In genomic region chr4:102557636-102558035, GRCh38 we compare ENCODE assay signal across 22 cellular contexts. TPM values are rescaled to one million over a fixed set of nuclear protein-coding genes. Genes with fewer than 3 reads are reported as not detected.
DNase-seq lines count a peak whose midpoint lies in the region; ATAC-seq, FAIRE-seq and TF ChIP-seq lines count a peak whose summit lies in the region.
"Had no signal": no experiment of that assay in that cellular context is flagged by ENCODE, and none has a peak within 500 bp of the region (broad histone marks: within the 10 kb centered on the region; RNA-seq: fewer than 3 reads in every experiment).

No MANE protein-coding gene starts in this region.

- H3K36me3 ChIP-seq in uterus = no peaks in the 10 kb centered on the region
- H3K36me3 ChIP-seq: HAP-1 had no signal

- no peak for DNase-seq in CD4-positive, alpha-beta T cell
- DNase-seq in GM18507 (ENCODE audit: extremely low spot score, insufficient read length, low read depth) (no peak), fibroblast of peridontal ligament (ENCODE audit: extremely low read depth) (peak; percentile 24), uterus (no peak)
- DNase-seq: CD4-positive, CD25-positive, alpha-beta regulatory T cell; CD8-positive, alpha-beta memory T cell; DMS 273 treated with DMSO at 0.1 percent for 48 hours; DMS79; EL; GDM1; GOT3; HFFc6 had no signal

- no peak overlapping the region for H3K4me3 ChIP-seq in uterus
- H3K4me3 ChIP-seq: BLaER1, GM12878, HAP-1 had no signal

- TF ChIP-seq CTCF in CD4-positive, alpha-beta T cell (IDR thresholded peaks at IDR 0.05) = no peak
- TF ChIP-seq CTCF in uterus (IDR thresholded peaks at IDR 0.05) = no peak

- no peaks in the 10 kb centered on the region for H3K9me3 Mint-ChIP-seq in CD4-positive, alpha-beta T cell
- H3K9me3 Mint-ChIP-seq: CD8-positive, alpha-beta memory T cell; HFFc6 had no signal

- intact Hi-C loops in CD4-positive, alpha-beta T cell (cut with DNase I, micrococcal nuclease) = no loop called here
- intact Hi-C loops in uterus (cut with DNase I; ENCODE audit: low total_unique reads) = no loop called here

- H3K4me3 Mint-ChIP-seq in CD4-positive, alpha-beta T cell = no peak overlapping the region
- H3K4me3 Mint-ChIP-seq: B cell; CD8-positive, alpha-beta memory T cell; HFFc6 had no signal

- peak; percentile 60 for FAIRE-seq in GM18507 (lab: Jason Lieb, UNC)
- FAIRE-seq: A204.1, D721Med, GM12878, H54 had no signal

- peaks cover 26% of the 10 kb centered on the region for H3K36me3 Mint-ChIP-seq in CD4-positive, alpha-beta T cell (ENCODE audit: low read depth)

- peaks cover 0 to 21% of the 10 kb centered on the region in 2 donors for H3K4me1 ChIP-seq in uterus

- H3K27me3 ChIP-seq in CD4-positive, alpha-beta T cell (ENCODE audit: control insufficient read depth, insufficient read depth, low read length) = no peaks in the 10 kb centered on the region
- H3K27me3 ChIP-seq in uterus = no peaks in the 10 kb centered on the region
- H3K27me3 ChIP-seq: BLaER1 had no signal

- no peak overlapping the region for H3K27ac ChIP-seq in CD4-positive, alpha-beta T cell (ENCODE audit: low read depth, low read length)
- peak overlapping the region; percentile 39 to 60 for H3K27ac ChIP-seq in uterus
- H3K27ac ChIP-seq: BLaER1, C4-2B had no signal

- CTCF ChIA-PET in CD4-positive, alpha-beta T cell (lab: Charles Lee) = no interaction called here

- no peaks in the 10 kb centered on the region for H3K27me3 Mint-ChIP-seq in CD4-positive, alpha-beta T cell
- H3K27me3 Mint-ChIP-seq: B cell; CD4-positive, CD25-positive, alpha-beta regulatory T cell; CD8-positive, alpha-beta memory T cell had no signal

- no peak for ATAC-seq in CD4-positive, alpha-beta T cell (ENCODE audit: poor library complexity)
- ATAC-seq in HG03159 (IDR thresholded peaks at IDR 0.05; ENCODE audit: unreplicated experiment) (no peak), HG02938 (IDR thresholded peaks at IDR 0.05; ENCODE audit: unreplicated experiment) (no peak)
- ATAC-seq: GM12878 had no signal

- peak overlapping the region; percentile 5 for H3K27ac Mint-ChIP-seq in CD4-positive, alpha-beta T cell
- H3K27ac Mint-ChIP-seq: B cell, HFFc6 had no signal

- no peaks in the 10 kb centered on the region for H3K9me3 ChIP-seq in CD4-positive, alpha-beta T cell (ENCODE audit: control insufficient read depth, low read length)
- no peaks in the 10 kb centered on the region for H3K9me3 ChIP-seq in uterus
- H3K9me3 ChIP-seq: BLaER1, HAP-1 had no signal

- peaks cover 6% of the 10 kb centered on the region for H3K4me1 Mint-ChIP-seq in CD4-positive, alpha-beta T cell (ENCODE audit: low read depth)

- TF ChIP-seq POLR2A in uterus (IDR thresholded peaks at IDR 0.05) = no peak

- POLR2A ChIA-PET in CD4-positive, alpha-beta T cell (lab: Charles Lee) = no interaction called here

RNA-seq across cellular contexts. Expression of gene NFKB1, which starts 56.5 kb away (rescaled TPM):
- 100 to 1,000 TPM; 134 TPM for total RNA-seq in CD4-positive, alpha-beta T cell
- 10 to 100 TPM; 18.8 to 56.3 (median 30.8) TPM for total RNA-seq in uterus
